In genomic region chr17:3411070-3411469, GRCh38 we compare ENCODE assay signal across 8 cellular contexts. TPM values are rescaled to one million over a fixed set of nuclear protein-coding genes. Genes with fewer than 3 reads are reported as not detected.
"Had no signal": no experiment of that assay in that cellular context is flagged by ENCODE, and none has a peak within 500 bp of the region (broad histone marks: within the 10 kb centered on the region; RNA-seq: fewer than 3 reads in every experiment).

OR3A3 (plus strand) TSS chr17:3411370.

- H3K4me3 ChIP-seq: GM23338 had no signal

- ATAC-seq: GM23338, HepG2 had no signal

- H3K27ac Mint-ChIP-seq: GM23338, H9, IgD-negative memory B cell had no signal

- H3K4me3 Mint-ChIP-seq: GM23338, H9, IgD-negative memory B cell had no signal

- H3K4me1 Mint-ChIP-seq: GM23338, H9 had no signal

- DNase-seq: H9, HCEC 1CT, KBM-7 had no signal

- H3K36me3 Mint-ChIP-seq: IgD-negative memory B cell had no signal

RNA-seq across cellular contexts. Expression of gene OR3A3, which starts in this region (rescaled TPM):
- total RNA-seq: GM23338, H1, H9, HepG2, HT1080 had no signal
